Comparison of ENCODE assay signal across 18 cellular contexts in the genomic region with DNA sequence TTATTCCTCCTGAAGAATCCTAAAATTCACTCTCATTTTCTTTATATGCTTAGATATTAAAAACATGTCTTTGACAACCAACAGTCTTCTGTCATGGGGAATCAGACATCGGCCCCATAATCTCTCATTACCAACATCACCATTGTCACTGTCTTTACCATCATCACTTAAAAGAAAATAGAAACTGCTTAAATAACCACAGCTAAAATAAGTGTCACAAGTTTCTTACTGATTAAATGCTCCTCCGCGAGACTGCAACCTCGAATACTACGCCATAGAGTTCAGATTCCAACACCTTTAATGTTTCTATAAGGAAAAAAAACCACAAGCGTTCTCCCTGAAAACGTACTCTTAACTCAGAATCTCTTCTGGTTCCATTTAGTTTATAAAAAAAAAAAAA.
"Had no signal": no experiment of that assay in that cellular context is flagged by ENCODE, and none has a peak within 500 bp of the region (broad histone marks: within the 10 kb centered on the region; RNA-seq: fewer than 3 reads in every experiment).

No MANE protein-coding gene starts in this region.

- H3K4me3 ChIP-seq: ascending aorta, colonic mucosa, lower lobe of right lung, right lobe of liver, SJSA1, testis had no signal

- H3K27me3 ChIP-seq: ascending aorta, colonic mucosa, right lobe of liver, SJSA1, testis had no signal

- H3K36me3 ChIP-seq: ascending aorta, colonic mucosa, lower lobe of right lung, right lobe of liver, SJSA1 had no signal

- H3K27ac Mint-ChIP-seq: endodermal cell, nephron, type B pancreatic cell had no signal

- H3K36me3 Mint-ChIP-seq: type B pancreatic cell had no signal

- DNase-seq: activated effector memory CD4-positive, alpha-beta T cell treated with anti-CD3 and anti-CD28 coated beads, Interleukin-2, amount 50 U/mL, for 16 hours; colonic mucosa; endodermal cell; foreskin melanocyte; glutamatergic neuron; hippocampal formation; lower lobe of right lung; right lobe of liver; small intestine; stimulated activated CD4-positive, alpha-beta T cell treated with anti-CD3 and anti-CD28 coated beads, Interleukin-4, amount 100 ng/mL, for 1 hour; testis had no signal

- H3K27me3 Mint-ChIP-seq: central memory CD8-positive, alpha-beta T cell; type B pancreatic cell had no signal

- H3K9me3 Mint-ChIP-seq: central memory CD8-positive, alpha-beta T cell; endodermal cell; nephron had no signal

- H3K27ac ChIP-seq: ascending aorta, colonic mucosa, epithelial cell of prostate, lower lobe of right lung, parathyroid adenoma, right lobe of liver, SJSA1, testis had no signal

- ATAC-seq: lower lobe of right lung, right lobe of liver had no signal

- H3K4me1 ChIP-seq: ascending aorta, colonic mucosa, lower lobe of right lung, right lobe of liver, SJSA1, testis had no signal

- H3K4me3 Mint-ChIP-seq: central memory CD8-positive, alpha-beta T cell; endodermal cell; nephron; type B pancreatic cell had no signal

- H3K9me3 ChIP-seq: ascending aorta, colonic mucosa, lower lobe of right lung, right lobe of liver, SJSA1, testis had no signal
